ENCODE assay signal across 8 cellular contexts in genomic region chr19:53772943-53773342, GRCh38. TPM values are rescaled to one million over a fixed set of nuclear protein-coding genes. Genes with fewer than 3 reads are reported as not detected.
DNase-seq lines count a peak whose midpoint lies in the region; ATAC-seq and TF ChIP-seq lines count a peak whose summit lies in the region.

No MANE protein-coding gene starts in this region.

- H3K36me3 ChIP-seq in Panc1 (ENCODE audit: control insufficient read depth, insufficient read depth, low read length) (no peaks in the 10 kb centered on the region), adipocyte (ENCODE audit: control insufficient read depth, insufficient read depth, low read length, severe bottlenecking) (no peaks in the 10 kb centered on the region), iPS DF 6.9 (ENCODE audit: control insufficient read depth, insufficient read depth, low read length) (no peaks in the 10 kb centered on the region)

- no peaks in the 10 kb centered on the region for H3K27me3 ChIP-seq in HL-60 (ENCODE audit: insufficient read depth, poor library complexity, severe bottlenecking)
- no peaks in the 10 kb centered on the region for H3K27me3 ChIP-seq in Panc1 (ENCODE audit: control insufficient read depth, insufficient read depth, low read length)
- no peaks in the 10 kb centered on the region for H3K27me3 ChIP-seq in adipocyte (replicated peaks; ENCODE audit: control insufficient read depth, insufficient read depth, low read length)
- no peaks in the 10 kb centered on the region for H3K27me3 ChIP-seq in iPS DF 6.9 (ENCODE audit: control insufficient read depth, insufficient read depth, low read length)

- CTCF ChIA-PET in Panc1 (lab: Charles Lee), result interaction anchor here (0.7 kb wide), 1 partner anchor 178 kb away, joined by 3 read pairs; no protein-coding TSS in a partner anchor

- no peaks in the 10 kb centered on the region for H3K9me3 ChIP-seq in Panc1 (ENCODE audit: control insufficient read depth, insufficient read depth, low read depth, low read length)
- H3K9me3 ChIP-seq in adipocyte (ENCODE audit: control insufficient read depth, low read length), result no peaks in the 10 kb centered on the region
- H3K9me3 ChIP-seq in iPS DF 6.9 (ENCODE audit: control insufficient read depth, insufficient read depth, low read length), result no peaks in the 10 kb centered on the region

- POLR2A ChIA-PET in Panc1 (lab: Charles Lee), result no interaction called here

- no peak overlapping the region for H3K4me3 ChIP-seq in HL-60 (replicated peaks; ENCODE audit: insufficient read depth, low read length)
- no peak overlapping the region for H3K4me3 ChIP-seq in Panc1 (ENCODE audit: low read depth in 2 of 2, low read length in 2 of 2)
- H3K4me3 ChIP-seq in adipocyte (ENCODE audit: low read length), result no peak overlapping the region
- no peak overlapping the region for H3K4me3 ChIP-seq in iPS DF 6.9 (ENCODE audit: low read length)

- intact Hi-C loops in Panc1 (cut with micrococcal nuclease; ENCODE audit: unreplicated experiment), result no loop called here

- H3K9ac ChIP-seq in adipocyte (ENCODE audit: low read length), result no peak overlapping the region

- ATAC-seq in Panc1 (peak; percentile 87), HG03354 (IDR thresholded peaks at IDR 0.05; ENCODE audit: poor library complexity, severe bottlenecking, unreplicated experiment) (no peak), GM19351 (IDR thresholded peaks at IDR 0.05; ENCODE audit: unreplicated experiment) (no peak)

- peak; percentile 57 for TF ChIP-seq CTCF in HL-60 (IDR thresholded peaks at IDR 0.05; ENCODE audit: insufficient read depth, low read length)
- TF ChIP-seq CTCF in Panc1 (IDR thresholded peaks at IDR 0.05), result peak; percentile 89

- DNase-seq in CMK (ENCODE audit: low read depth) (peak; percentile 39), HL-60 (ENCODE audit: low read depth in 1 of 2, low spot score in 1 of 2) (peak; percentile 8 to 53), Panc1 (ENCODE audit: low read depth, low spot score) (peak; percentile 71), adipocyte (ENCODE audit: low read depth) (peak; percentile 76), iPS DF 6.9 (ENCODE audit: low read depth, low spot score) (peak; percentile 81)
- peak; percentile 8 to 44 (median 13) for DNase-seq in stimulated activated CD4-positive, alpha-beta T cell treated with anti-CD3 and anti-CD28 coated beads, Interleukin-12 subunit alpha, Interleukin-12 subunit beta, amount 100 ng/mL, for 48 hours (ENCODE audit: low read depth in 2 of 3, low spot score in 1 of 3)

- 0 out of 2 replicates have a peak, but pooled peaks cover 4% of the 10 kb centered on the region for H3K4me1 ChIP-seq in Panc1 (ENCODE audit: control insufficient read depth, insufficient read depth, low read length)
- no peaks in the 10 kb centered on the region for H3K4me1 ChIP-seq in adipocyte (ENCODE audit: control insufficient read depth, insufficient read depth, low read length)
- H3K4me1 ChIP-seq in iPS DF 6.9 (ENCODE audit: control insufficient read depth, insufficient read depth, low read length), result peaks cover 2% of the 10 kb centered on the region; the same call in 1 of the 2 replicates

- WGBS in iPS DF 6.9 (ENCODE audit: insufficient coverage, insufficient read length), result no CpG with 5 or more reads among the region's 5 CpGs

- no TSS peak for BruUV-seq in Panc1 (replicated peaks; lab: Mats Ljungman, UMichigan)

- in situ Hi-C loops in Panc1 (cut with HindIII; ENCODE audit: low pct_unique_long_range_greater_than_20kb, low sequenced_read_pairs), result no loop called here

- H3K27ac ChIP-seq in HL-60 (replicated peaks) (no peak overlapping the region), Panc1 (ENCODE audit: low read length) (no peak overlapping the region), iPS DF 6.9 (ENCODE audit: low read length) (no peak overlapping the region)

RNA-seq across cellular contexts. Expression of gene NLRP12, which starts 51.2 kb away (rescaled TPM):
- 0.05 TPM for total RNA-seq in Panc1 (2021; ENCODE audit: unreplicated experiment)
- polyA plus RNA-seq in Panc1 (2012; ENCODE audit: insufficient read length), result not detected

Comparison
In these comparisons a context has a peak if more than half of its experiments do, and no peak if none do; other contexts are left out.
1. DNase-seq: peak in every context shown above with its lines; median percentile 81 in iPS DF 6.9; 76 in adipocyte; 71 in Panc1; 39 in CMK; 30 in HL-60; 13 in stimulated activated CD4-positive, alpha-beta T cell treated with anti-CD3 and anti-CD28 coated beads, Interleukin-12 subunit alpha, Interleukin-12 subunit beta, amount 100 ng/mL, for 48 hours.